In the genomic region with DNA sequence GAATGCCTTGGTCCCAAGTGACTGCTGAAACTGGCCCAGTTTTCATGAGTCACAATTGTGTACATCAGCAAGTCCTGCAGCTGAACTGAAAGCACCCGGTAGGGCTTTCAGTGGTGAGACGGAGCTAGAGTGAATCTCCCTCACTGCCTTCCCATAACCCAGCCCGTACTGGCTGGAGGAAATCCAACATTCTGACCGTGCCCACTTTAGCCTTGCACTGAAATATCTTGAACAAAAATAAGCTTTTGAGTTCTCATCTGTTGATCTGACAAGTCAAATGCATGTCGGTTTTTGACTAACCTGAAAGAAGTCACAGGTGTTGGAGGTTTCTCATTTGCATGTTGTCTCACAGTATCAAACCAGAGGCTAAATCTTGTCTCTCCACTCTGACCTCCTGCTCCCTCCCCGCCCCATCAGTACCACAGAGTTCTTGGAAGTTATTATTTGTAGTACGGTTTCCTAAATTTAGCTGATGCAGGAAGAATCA, we compare ENCODE assay signal across 1 cellular context.
TF ChIP-seq lines count a peak whose summit lies in the region.

No MANE protein-coding gene starts in this region.

TF ChIP-seq in GM12878, 131 proteins besides CTCF, POLR2A, EP300 and RAD21 (continued from another document and continues in another):
- TF ChIP-seq, protein P1, sequence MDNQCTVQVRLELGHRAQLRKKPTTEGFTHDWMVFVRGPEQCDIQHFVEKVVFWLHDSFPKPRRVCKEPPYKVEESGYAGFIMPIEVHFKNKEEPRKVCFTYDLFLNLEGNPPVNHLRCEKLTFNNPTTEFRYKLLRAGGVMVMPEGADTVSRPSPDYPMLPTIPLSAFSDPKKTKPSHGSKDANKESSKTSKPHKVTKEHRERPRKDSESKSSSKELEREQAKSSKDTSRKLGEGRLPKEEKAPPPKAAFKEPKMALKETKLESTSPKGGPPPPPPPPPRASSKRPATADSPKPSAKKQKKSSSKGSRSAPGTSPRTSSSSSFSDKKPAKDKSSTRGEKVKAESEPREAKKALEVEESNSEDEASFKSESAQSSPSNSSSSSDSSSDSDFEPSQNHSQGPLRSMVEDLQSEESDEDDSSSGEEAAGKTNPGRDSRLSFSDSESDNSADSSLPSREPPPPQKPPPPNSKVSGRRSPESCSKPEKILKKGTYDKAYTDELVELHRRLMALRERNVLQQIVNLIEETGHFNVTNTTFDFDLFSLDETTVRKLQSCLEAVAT (IDR thresholded peaks at IDR 0.05): peak; percentile 87
- peak; percentile 98 for TF ChIP-seq ZBED1 (IDR thresholded peaks at IDR 0.05; ENCODE audit: borderline replicate concordance)
- peak; percentile 99 for TF ChIP-seq TBL1XR1 (IDR thresholded peaks at IDR 0.05; ENCODE audit: low read depth, low read length)
- TF ChIP-seq BMI1 (IDR thresholded peaks at IDR 0.05; ENCODE audit: borderline replicate concordance): 0 out of 2 replicates have a peak, but pooled peaks have one; percentile 12
- TF ChIP-seq ZNF24 (IDR thresholded peaks at IDR 0.05): no peak
- no peak for TF ChIP-seq RUNX3 (IDR thresholded peaks at IDR 0.05; ENCODE audit: low read length)
- TF ChIP-seq GABPA (IDR thresholded peaks at IDR 0.05; ENCODE audit: low read depth): no peak
- TF ChIP-seq, protein P2, sequence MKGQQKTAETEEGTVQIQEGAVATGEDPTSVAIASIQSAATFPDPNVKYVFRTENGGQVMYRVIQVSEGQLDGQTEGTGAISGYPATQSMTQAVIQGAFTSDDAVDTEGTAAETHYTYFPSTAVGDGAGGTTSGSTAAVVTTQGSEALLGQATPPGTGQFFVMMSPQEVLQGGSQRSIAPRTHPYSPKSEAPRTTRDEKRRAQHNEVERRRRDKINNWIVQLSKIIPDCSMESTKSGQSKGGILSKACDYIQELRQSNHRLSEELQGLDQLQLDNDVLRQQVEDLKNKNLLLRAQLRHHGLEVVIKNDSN (IDR thresholded peaks at IDR 0.05; ENCODE audit: borderline replicate concordance, extremely low read length, insufficient read depth, low read depth, low read length): no peak
- no peak for TF ChIP-seq ZZZ3 (IDR thresholded peaks at IDR 0.05; ENCODE audit: control insufficient read depth, insufficient read length, low read depth)
- TF ChIP-seq, protein P3, sequence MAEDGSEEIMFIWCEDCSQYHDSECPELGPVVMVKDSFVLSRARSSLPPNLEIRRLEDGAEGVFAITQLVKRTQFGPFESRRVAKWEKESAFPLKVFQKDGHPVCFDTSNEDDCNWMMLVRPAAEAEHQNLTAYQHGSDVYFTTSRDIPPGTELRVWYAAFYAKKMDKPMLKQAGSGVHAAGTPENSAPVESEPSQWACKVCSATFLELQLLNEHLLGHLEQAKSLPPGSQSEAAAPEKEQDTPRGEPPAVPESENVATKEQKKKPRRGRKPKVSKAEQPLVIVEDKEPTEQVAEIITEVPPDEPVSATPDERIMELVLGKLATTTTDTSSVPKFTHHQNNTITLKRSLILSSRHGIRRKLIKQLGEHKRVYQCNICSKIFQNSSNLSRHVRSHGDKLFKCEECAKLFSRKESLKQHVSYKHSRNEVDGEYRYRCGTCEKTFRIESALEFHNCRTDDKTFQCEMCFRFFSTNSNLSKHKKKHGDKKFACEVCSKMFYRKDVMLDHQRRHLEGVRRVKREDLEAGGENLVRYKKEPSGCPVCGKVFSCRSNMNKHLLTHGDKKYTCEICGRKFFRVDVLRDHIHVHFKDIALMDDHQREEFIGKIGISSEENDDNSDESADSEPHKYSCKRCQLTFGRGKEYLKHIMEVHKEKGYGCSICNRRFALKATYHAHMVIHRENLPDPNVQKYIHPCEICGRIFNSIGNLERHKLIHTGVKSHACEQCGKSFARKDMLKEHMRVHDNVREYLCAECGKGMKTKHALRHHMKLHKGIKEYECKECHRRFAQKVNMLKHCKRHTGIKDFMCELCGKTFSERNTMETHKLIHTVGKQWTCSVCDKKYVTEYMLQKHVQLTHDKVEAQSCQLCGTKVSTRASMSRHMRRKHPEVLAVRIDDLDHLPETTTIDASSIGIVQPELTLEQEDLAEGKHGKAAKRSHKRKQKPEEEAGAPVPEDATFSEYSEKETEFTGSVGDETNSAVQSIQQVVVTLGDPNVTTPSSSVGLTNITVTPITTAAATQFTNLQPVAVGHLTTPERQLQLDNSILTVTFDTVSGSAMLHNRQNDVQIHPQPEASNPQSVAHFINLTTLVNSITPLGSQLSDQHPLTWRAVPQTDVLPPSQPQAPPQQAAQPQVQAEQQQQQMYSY (CRISPR knock-in tag; IDR thresholded peaks at IDR 0.05): no peak
- no peak; the same call in 1 of the 2 replicates for TF ChIP-seq SMC3 (IDR thresholded peaks at IDR 0.05; ENCODE audit: borderline replicate concordance, low read length)
- no peak for TF ChIP-seq SUZ12 (IDR thresholded peaks at IDR 0.05; ENCODE audit: unreplicated experiment)
- TF ChIP-seq ZNF384 (IDR thresholded peaks at IDR 0.05; ENCODE audit: borderline replicate concordance, low read depth, low read length): no peak
- peak; percentile 65 to 88 for TF ChIP-seq BHLHE40 (IDR thresholded peaks at IDR 0.05; ENCODE audit: borderline replicate concordance in 1 of 2, low read depth in 2 of 2, low read length in 1 of 2)
- peak; percentile 75 for TF ChIP-seq SP1 (IDR thresholded peaks at IDR 0.05; ENCODE audit: low read depth, low read length)
- TF ChIP-seq SPI1 (IDR thresholded peaks at IDR 0.05; ENCODE audit: borderline replicate concordance, insufficient read depth, low read depth, low read length): no peak; the same call in 1 of the 2 replicates
- TF ChIP-seq, protein P4, sequence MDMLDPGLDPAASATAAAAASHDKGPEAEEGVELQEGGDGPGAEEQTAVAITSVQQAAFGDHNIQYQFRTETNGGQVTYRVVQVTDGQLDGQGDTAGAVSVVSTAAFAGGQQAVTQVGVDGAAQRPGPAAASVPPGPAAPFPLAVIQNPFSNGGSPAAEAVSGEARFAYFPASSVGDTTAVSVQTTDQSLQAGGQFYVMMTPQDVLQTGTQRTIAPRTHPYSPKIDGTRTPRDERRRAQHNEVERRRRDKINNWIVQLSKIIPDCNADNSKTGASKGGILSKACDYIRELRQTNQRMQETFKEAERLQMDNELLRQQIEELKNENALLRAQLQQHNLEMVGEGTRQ (IDR thresholded peaks at IDR 0.05; ENCODE audit: borderline replicate concordance, low read depth, low read length): no peak
- TF ChIP-seq MEF2B (IDR thresholded peaks at IDR 0.05; ENCODE audit: partially characterized antibody, poor library complexity, severe bottlenecking): peak; percentile 92
- TF ChIP-seq CHD2 (IDR thresholded peaks at IDR 0.05; ENCODE audit: borderline replicate concordance, low read depth, low read length): peak; percentile 71; the same call in 1 of the 2 replicates
- TF ChIP-seq TCF12 (IDR thresholded peaks at IDR 0.05; ENCODE audit: low read depth, low read length): peak; percentile 90
- TF ChIP-seq NBN (IDR thresholded peaks at IDR 0.05): peak; percentile 93
- TF ChIP-seq, protein P5, sequence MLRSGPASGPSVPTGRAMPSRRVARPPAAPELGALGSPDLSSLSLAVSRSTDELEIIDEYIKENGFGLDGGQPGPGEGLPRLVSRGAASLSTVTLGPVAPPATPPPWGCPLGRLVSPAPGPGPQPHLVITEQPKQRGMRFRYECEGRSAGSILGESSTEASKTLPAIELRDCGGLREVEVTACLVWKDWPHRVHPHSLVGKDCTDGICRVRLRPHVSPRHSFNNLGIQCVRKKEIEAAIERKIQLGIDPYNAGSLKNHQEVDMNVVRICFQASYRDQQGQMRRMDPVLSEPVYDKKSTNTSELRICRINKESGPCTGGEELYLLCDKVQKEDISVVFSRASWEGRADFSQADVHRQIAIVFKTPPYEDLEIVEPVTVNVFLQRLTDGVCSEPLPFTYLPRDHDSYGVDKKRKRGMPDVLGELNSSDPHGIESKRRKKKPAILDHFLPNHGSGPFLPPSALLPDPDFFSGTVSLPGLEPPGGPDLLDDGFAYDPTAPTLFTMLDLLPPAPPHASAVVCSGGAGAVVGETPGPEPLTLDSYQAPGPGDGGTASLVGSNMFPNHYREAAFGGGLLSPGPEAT (IDR thresholded peaks at IDR 0.05; ENCODE audit: low read depth): peak; percentile 90
- TF ChIP-seq SMAD1 (IDR thresholded peaks at IDR 0.05; ENCODE audit: low read depth, partially characterized antibody): peak; percentile 90
- no peak for TF ChIP-seq NFIC (IDR thresholded peaks at IDR 0.05; ENCODE audit: low read depth, low read length)
- TF ChIP-seq, protein P6, sequence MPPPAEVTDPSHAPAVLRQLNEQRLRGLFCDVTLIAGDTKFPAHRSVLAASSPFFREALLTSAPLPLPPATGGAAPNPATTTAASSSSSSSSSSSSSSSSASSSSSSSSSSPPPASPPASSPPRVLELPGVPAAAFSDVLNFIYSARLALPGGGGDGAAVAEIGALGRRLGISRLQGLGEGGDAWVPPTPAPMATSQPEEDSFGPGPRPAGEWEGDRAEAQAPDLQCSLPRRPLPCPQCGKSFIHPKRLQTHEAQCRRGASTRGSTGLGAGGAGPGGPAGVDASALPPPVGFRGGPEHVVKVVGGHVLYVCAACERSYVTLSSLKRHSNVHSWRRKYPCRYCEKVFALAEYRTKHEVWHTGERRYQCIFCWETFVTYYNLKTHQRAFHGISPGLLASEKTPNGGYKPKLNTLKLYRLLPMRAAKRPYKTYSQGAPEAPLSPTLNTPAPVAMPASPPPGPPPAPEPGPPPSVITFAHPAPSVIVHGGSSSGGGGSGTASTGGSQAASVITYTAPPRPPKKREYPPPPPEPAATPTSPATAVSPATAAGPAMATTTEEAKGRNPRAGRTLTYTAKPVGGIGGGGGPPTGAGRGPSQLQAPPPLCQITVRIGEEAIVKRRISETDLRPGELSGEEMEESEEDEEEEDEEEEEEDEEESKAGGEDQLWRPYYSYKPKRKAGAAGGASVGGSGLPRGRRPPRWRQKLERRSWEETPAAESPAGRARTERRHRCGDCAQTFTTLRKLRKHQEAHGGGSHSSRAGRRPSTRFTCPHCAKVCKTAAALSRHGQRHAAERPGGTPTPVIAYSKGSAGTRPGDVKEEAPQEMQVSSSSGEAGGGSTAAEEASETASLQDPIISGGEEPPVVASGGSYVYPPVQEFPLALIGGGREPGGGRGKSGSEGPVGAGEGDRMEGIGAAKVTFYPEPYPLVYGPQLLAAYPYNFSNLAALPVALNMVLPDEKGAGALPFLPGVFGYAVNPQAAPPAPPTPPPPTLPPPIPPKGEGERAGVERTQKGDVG (CRISPR knock-in tag; IDR thresholded peaks at IDR 0.05): no peak
- TF ChIP-seq NR2F1 (conservative IDR thresholded peaks at IDR 0.05): peak; percentile 96
- TF ChIP-seq, protein P7, sequence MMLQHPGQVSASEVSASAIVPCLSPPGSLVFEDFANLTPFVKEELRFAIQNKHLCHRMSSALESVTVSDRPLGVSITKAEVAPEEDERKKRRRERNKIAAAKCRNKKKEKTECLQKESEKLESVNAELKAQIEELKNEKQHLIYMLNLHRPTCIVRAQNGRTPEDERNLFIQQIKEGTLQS (IDR thresholded peaks at IDR 0.05; ENCODE audit: borderline replicate concordance, extremely low read depth, low read depth, low read length): no peak
- no peak for TF ChIP-seq FOS (IDR thresholded peaks at IDR 0.05; ENCODE audit: borderline replicate concordance, extremely low read depth, insufficient read length)
- TF ChIP-seq SREBF1 (IDR thresholded peaks at IDR 0.05; ENCODE audit: low read length): no peak
- TF ChIP-seq HDGF (IDR thresholded peaks at IDR 0.05): peak; percentile 26; the same call in 1 of the 2 replicates
- TF ChIP-seq, protein P8, sequence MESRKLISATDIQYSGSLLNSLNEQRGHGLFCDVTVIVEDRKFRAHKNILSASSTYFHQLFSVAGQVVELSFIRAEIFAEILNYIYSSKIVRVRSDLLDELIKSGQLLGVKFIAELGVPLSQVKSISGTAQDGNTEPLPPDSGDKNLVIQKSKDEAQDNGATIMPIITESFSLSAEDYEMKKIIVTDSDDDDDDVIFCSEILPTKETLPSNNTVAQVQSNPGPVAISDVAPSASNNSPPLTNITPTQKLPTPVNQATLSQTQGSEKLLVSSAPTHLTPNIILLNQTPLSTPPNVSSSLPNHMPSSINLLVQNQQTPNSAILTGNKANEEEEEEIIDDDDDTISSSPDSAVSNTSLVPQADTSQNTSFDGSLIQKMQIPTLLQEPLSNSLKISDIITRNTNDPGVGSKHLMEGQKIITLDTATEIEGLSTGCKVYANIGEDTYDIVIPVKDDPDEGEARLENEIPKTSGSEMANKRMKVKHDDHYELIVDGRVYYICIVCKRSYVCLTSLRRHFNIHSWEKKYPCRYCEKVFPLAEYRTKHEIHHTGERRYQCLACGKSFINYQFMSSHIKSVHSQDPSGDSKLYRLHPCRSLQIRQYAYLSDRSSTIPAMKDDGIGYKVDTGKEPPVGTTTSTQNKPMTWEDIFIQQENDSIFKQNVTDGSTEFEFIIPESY (IDR thresholded peaks at IDR 0.05): no peak; the same call in 1 of the 2 replicates
- TF ChIP-seq SMARCA5 (IDR thresholded peaks at IDR 0.05): no peak; the same call in 1 of the 2 replicates
- TF ChIP-seq, protein P9, sequence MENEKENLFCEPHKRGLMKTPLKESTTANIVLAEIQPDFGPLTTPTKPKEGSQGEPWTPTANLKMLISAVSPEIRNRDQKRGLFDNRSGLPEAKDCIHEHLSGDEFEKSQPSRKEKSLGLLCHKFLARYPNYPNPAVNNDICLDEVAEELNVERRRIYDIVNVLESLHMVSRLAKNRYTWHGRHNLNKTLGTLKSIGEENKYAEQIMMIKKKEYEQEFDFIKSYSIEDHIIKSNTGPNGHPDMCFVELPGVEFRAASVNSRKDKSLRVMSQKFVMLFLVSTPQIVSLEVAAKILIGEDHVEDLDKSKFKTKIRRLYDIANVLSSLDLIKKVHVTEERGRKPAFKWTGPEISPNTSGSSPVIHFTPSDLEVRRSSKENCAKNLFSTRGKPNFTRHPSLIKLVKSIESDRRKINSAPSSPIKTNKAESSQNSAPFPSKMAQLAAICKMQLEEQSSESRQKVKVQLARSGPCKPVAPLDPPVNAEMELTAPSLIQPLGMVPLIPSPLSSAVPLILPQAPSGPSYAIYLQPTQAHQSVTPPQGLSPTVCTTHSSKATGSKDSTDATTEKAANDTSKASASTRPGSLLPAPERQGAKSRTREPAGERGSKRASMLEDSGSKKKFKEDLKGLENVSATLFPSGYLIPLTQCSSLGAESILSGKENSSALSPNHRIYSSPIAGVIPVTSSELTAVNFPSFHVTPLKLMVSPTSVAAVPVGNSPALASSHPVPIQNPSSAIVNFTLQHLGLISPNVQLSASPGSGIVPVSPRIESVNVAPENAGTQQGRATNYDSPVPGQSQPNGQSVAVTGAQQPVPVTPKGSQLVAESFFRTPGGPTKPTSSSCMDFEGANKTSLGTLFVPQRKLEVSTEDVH (IDR thresholded peaks at IDR 0.05; ENCODE audit: low read depth, partially characterized antibody): peak; percentile 46
